ENCODE assay signal across 9 cellular contexts in the genomic region with DNA sequence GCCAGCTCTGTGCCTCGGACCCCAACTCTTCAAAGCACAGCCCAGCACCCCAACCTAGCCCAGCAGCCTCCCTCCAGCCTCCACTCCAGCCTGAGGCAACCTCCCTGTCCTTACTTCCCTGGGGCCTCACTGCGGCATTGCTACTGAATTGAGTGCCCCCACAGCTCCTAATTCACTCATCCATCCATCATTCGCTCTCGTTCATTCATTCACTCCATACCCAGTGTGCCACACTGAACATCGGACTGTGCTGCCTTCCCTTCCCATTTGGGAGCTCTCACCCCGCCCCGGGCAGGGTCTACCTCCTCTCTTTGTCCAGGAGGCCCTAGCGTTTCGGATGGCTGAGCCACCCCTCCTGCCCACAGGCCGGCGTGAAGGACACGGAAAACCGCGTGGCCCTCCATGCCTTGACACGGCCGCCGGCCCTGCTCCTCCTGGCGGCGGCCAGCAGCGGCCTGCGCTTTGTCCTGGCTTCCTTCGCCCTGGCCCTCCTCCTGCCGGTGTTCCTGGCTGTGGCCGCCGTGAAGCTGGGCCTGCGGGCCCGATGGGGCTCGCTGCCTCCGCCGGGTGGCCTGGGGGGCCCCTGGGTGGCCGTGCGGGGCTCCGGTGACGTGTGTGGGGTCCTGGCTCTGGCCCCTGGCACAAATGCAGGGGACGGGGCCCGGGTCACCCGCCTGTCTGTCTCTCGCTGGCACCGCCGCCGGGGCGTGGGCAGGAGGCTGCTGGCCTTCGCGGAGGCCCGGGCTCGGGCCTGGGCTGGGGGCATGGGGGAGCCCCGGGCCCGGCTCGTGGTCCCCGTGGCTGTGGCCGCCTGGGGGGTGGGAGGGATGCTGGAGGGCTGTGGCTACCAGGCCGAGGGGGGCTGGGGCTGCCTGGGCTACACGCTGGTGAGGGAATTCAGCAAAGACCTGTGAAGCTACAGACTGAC. TPM values are rescaled to one million over a fixed set of nuclear protein-coding genes. Genes with fewer than 3 reads are reported as not detected.
DNase-seq lines count a peak whose midpoint lies in the region; ATAC-seq and TF ChIP-seq lines count a peak whose summit lies in the region.
"Had no signal": no experiment of that assay in that cellular context is flagged by ENCODE, and none has a peak within 500 bp of the region (broad histone marks: within the 10 kb centered on the region; RNA-seq: fewer than 3 reads in every experiment).

No MANE protein-coding gene starts in this region.

- peak overlapping the region; percentile 76 for H3K4me3 Mint-ChIP-seq in activated T-cell treated with anti-CD3 and anti-CD28 coated beads, Interleukin-2, amount 50 U/mL, for 4 hours

- no peaks in the 10 kb centered on the region for H3K9me3 Mint-ChIP-seq in activated T-cell treated with anti-CD3 and anti-CD28 coated beads, Interleukin-2, amount 50 U/mL, for 4 hours

- 71 to 73% methylated on average over 3 to 40 of the region's 53 CpGs for WGBS in transverse colon (ENCODE audit: low coverage in 1 of 2), 2 donors

- TF ChIP-seq EP300 in transverse colon (IDR thresholded peaks at IDR 0.05; ENCODE audit: low read depth), result no peak

- TF ChIP-seq CTCF in ascending aorta (IDR thresholded peaks at IDR 0.05), result peak in 1 of 3 experiments; percentile 6
- peak; percentile 34 for TF ChIP-seq CTCF in kidney epithelial cell (IDR thresholded peaks at IDR 0.05; ENCODE audit: insufficient read depth, low read length, poor library complexity, severe bottlenecking)
- peak in 2 of 5 experiments; percentile 11 to 13 for TF ChIP-seq CTCF in transverse colon (IDR thresholded peaks at IDR 0.05)

- no peak for ATAC-seq in activated T-cell treated with anti-CD3 and anti-CD28 coated beads, Interleukin-2, amount 50 U/mL, for 4 hours
- no peak for ATAC-seq in HG03159 (IDR thresholded peaks at IDR 0.05; ENCODE audit: unreplicated experiment)

- H3K27ac ChIP-seq in ascending aorta (peak overlapping the region; percentile 85 to 90), transverse colon (peak overlapping the region; percentile 82 to 94 (median 88))

- no peak for TF ChIP-seq POLR2A in transverse colon (IDR thresholded peaks at IDR 0.05)

- intact Hi-C loops in ascending aorta (cut with DNase I) (no loop called here), transverse colon (cut with DNase I; ENCODE audit: low total_unique reads) (no loop called here)

- H3K27me3 ChIP-seq in ascending aorta, result no peaks in the 10 kb centered on the region
- H3K27me3 ChIP-seq in kidney epithelial cell (ENCODE audit: control insufficient read depth, insufficient read depth, low read length), result no peaks in the 10 kb centered on the region
- H3K27me3 ChIP-seq in transverse colon, result peaks cover 14% of the 10 kb centered on the region

- H3K9me3 ChIP-seq in ascending aorta, result no peaks in the 10 kb centered on the region
- H3K9me3 ChIP-seq in transverse colon, result no peaks in the 10 kb centered on the region

- H3K36me3 ChIP-seq in ascending aorta, result peaks cover 10 to 17% of the 10 kb centered on the region in 2 donors
- H3K36me3 ChIP-seq in kidney epithelial cell (ENCODE audit: control insufficient read depth, insufficient read depth, low read length), result peaks cover 1% of the 10 kb centered on the region
- no peaks in the 10 kb centered on the region for H3K36me3 ChIP-seq in transverse colon

- in situ Hi-C loops in transverse colon (cut with MboI; ENCODE audit: low pct_ligation_motif_present in 1 of 4, low pct_unique_long_range_greater_than_20kb in 1 of 4, low sequenced_read_pairs in 3 of 4), result no loop called here

- H3K4me3 ChIP-seq in ascending aorta, result peak overlapping the region in 1 of 2 donors; percentile 29
- peak overlapping the region; percentile 79 for H3K4me3 ChIP-seq in kidney epithelial cell (ENCODE audit: low read depth, low read length)
- H3K4me3 ChIP-seq in transverse colon, result peak overlapping the region in 1 of 4 donors; percentile 6

- H3K36me3 Mint-ChIP-seq in activated T-cell treated with anti-CD3 and anti-CD28 coated beads, Interleukin-2, amount 50 U/mL, for 4 hours (ENCODE audit: insufficient read depth), result peaks cover 1% of the 10 kb centered on the region

- no peaks in the 10 kb centered on the region for H3K27me3 Mint-ChIP-seq in activated T-cell treated with anti-CD3 and anti-CD28 coated beads, Interleukin-2, amount 50 U/mL, for 4 hours (ENCODE audit: low read depth)

- DNase-seq in activated T-cell treated with anti-CD3 and anti-CD28 coated beads, Interleukin-2, amount 50 U/mL, for 4 hours, result no peak
- no peak for DNase-seq in activated T-cell treated with anti-CD3 and anti-CD28 coated beads, Interleukin-2, amount 50 U/mL, for 1 hour
- no peak for DNase-seq in ascending aorta (ENCODE audit: low spot score in 2 of 2)
- no peak for DNase-seq in kidney epithelial cell (ENCODE audit: low read depth)
- DNase-seq in transverse colon, result no peak
- DNase-seq in globus pallidus (ENCODE audit: low spot score), result no peak
- no peak for DNase-seq in NOMO-1 treated with DMSO at 0.1 percent for 48 hours (lab: John Stamatoyannopoulos, UW; ENCODE audit: unreplicated experiment)

- H3K4me1 ChIP-seq in ascending aorta (peaks cover 23 to 42% of the 10 kb centered on the region in 2 donors), transverse colon (peaks cover 35 to 55% (median 42%) of the 10 kb centered on the region in 4 donors)

- peaks cover 15% of the 10 kb centered on the region for H3K4me1 Mint-ChIP-seq in activated T-cell treated with anti-CD3 and anti-CD28 coated beads, Interleukin-2, amount 50 U/mL, for 4 hours (ENCODE audit: low read depth)

RNA-seq across cellular contexts. Expression of a gene that starts 1.3 kb away (rescaled TPM):
- total RNA-seq in activated T-cell treated with anti-CD3 and anti-CD28 coated beads, Interleukin-2, amount 50 U/mL, for 4 hours, result 10 to 100 TPM; 16.0 to 23.4 (median 17.6) TPM
- total RNA-seq in ascending aorta, result 21.6 TPM
- 17.1 and 18.2 TPM in 2 replicates for total RNA-seq in kidney epithelial cell
- total RNA-seq in transverse colon, result 1 to 10 TPM in 2 of 4 donors, not detected in 2; 2.1 to 2.7 TPM

RNA-seq across cellular contexts. Expression of a gene that starts 1.9 kb away (rescaled TPM):
- under 1 TPM; 0.29 to 0.66 (median 0.38) TPM for total RNA-seq in activated T-cell treated with anti-CD3 and anti-CD28 coated beads, Interleukin-2, amount 50 U/mL, for 4 hours
- 22.4 TPM for total RNA-seq in ascending aorta
- total RNA-seq in kidney epithelial cell, result 0.21 and 0.33 TPM in 2 replicates
- 10 to 100 TPM in 2 of 4 donors, 1 to 10 TPM in 2; 3.4 to 41.2 (median 11.1) TPM for total RNA-seq in transverse colon

RNA-seq across cellular contexts. Expression of a gene that starts 9.9 kb away (rescaled TPM):
- total RNA-seq in activated T-cell treated with anti-CD3 and anti-CD28 coated beads, Interleukin-2, amount 50 U/mL, for 4 hours, result 10 to 100 TPM; 11.0 to 12.6 (median 12.1) TPM
- total RNA-seq in ascending aorta (13.2 TPM), kidney epithelial cell (7.3 and 15.8 TPM in 2 replicates), transverse colon (1 to 10 TPM; 5.9 to 7.6 (median 6.4) TPM)

RNA-seq across cellular contexts. Expression of a gene that starts 21.8 kb away (rescaled TPM):
- not detected for total RNA-seq in activated T-cell treated with anti-CD3 and anti-CD28 coated beads, Interleukin-2, amount 50 U/mL, for 4 hours
- total RNA-seq in ascending aorta (not detected), kidney epithelial cell (not detected in 2 replicates), transverse colon (not detected)
- total RNA-seq: HT1080 had no signal

RNA-seq across cellular contexts. Expression of a gene that starts 24.9 kb away (rescaled TPM):
- 10 to 100 TPM; 63.2 to 65.1 (median 64.5) TPM for total RNA-seq in activated T-cell treated with anti-CD3 and anti-CD28 coated beads, Interleukin-2, amount 50 U/mL, for 4 hours
- total RNA-seq in ascending aorta (96.7 TPM), kidney epithelial cell (49.8 and 60.5 TPM in 2 replicates), transverse colon (100 to 1,000 TPM in 2 of 4 donors, 10 to 100 TPM in 2; 71.1 to 142 (median 97.6) TPM)
